In the genomic region with DNA sequence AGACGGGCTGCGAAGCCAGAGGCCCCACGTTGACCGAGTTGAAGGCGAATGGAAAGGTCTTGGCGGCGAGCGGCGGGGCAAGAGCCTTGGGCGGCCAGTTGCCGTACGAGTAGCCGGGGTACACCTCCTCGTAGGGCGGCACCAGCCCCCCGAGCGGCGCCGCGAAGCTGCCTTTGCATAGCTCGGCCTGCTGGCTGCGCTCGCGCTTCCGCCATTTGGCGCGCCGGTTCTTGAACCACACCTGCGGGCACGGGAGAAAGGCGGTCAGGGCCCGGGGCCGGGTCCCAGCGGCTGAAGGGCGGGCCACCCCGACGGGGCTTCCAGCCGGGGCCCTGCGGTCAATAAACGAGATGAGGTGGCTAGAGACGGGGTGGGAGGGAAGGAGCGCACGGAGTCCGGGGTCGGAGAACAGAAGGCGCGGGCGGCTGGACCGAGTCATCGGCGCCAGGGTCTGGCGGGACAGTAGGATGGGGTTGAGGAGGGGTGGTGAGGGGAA, we compare ENCODE assay signal across 7 cellular contexts. TPM values are rescaled to one million over a fixed set of nuclear protein-coding genes. Genes with fewer than 3 reads are reported as not detected.
DNase-seq lines count a peak whose midpoint lies in the region; ATAC-seq, FAIRE-seq and TF ChIP-seq lines count a peak whose summit lies in the region.

No MANE protein-coding gene starts in this region.

- no peaks in the 10 kb centered on the region for H3K36me3 ChIP-seq in RWPE2 (ENCODE audit: low read depth)

- in situ Hi-C loops in astrocyte of the spinal cord (cut with HindIII; ENCODE audit: low sequenced_read_pairs), result no loop called here

- H3K4me3 ChIP-seq in RWPE2 (ENCODE audit: severe bottlenecking) (peak overlapping the region; percentile 34), astrocyte of the spinal cord (ENCODE audit: low read depth, low read length) (peak overlapping the region; percentile 38)

- peaks cover 12% of the 10 kb centered on the region for H3K4me1 ChIP-seq in RWPE2 (ENCODE audit: insufficient read depth, poor library complexity, severe bottlenecking)

- ATAC-seq in RWPE2 (ENCODE audit: low read depth) (no peak), HG02973 (IDR thresholded peaks at IDR 0.05; ENCODE audit: unreplicated experiment) (no peak), GM21390 (IDR thresholded peaks at IDR 0.05; ENCODE audit: unreplicated experiment) (no peak)

- no peaks in the 10 kb centered on the region for H3K9me3 ChIP-seq in RWPE2 (ENCODE audit: severe bottlenecking)

- H3K27me3 ChIP-seq in RWPE2 (ENCODE audit: insufficient read depth, poor library complexity, severe bottlenecking), result peaks cover 15% of the 10 kb centered on the region

- no peak overlapping the region for H3K27ac ChIP-seq in RWPE2 (ENCODE audit: poor library complexity, severe bottlenecking)

- no peak for TF ChIP-seq CTCF in RWPE2 (IDR thresholded peaks at IDR 0.05; ENCODE audit: poor library complexity, severe bottlenecking)
- peak; percentile 53 for TF ChIP-seq CTCF in astrocyte of the spinal cord (IDR thresholded peaks at IDR 0.05; ENCODE audit: low read depth, low read length)

- DNase-seq in GM12892 (ENCODE audit: insufficient read length) (peak; percentile 61), RWPE2 (ENCODE audit: low spot score) (no peak), astrocyte of the spinal cord (ENCODE audit: low read depth, low spot score) (peak; percentile 23), iris pigment epithelial cell (ENCODE audit: low read depth) (peak; percentile 42)
- peak; percentile 56 for DNase-seq in stimulated activated CD4-positive, alpha-beta T cell treated with anti-CD3 and anti-CD28 coated beads, Interleukin-1b, Interleukin-23, amount 100 ng/mL, for 48 hours

- no peak for TF ChIP-seq POLR2A in GM12892 (IDR thresholded peaks at IDR 0.05; ENCODE audit: low read depth, low read length)

- FAIRE-seq in GM12892 (lab: Jason Lieb, UNC), result peak; percentile 38

RNA-seq across cellular contexts. Expression of gene ELOVL3, which starts 4.8 kb away (rescaled TPM):
- polyA plus RNA-seq in GM12892 (2012; ENCODE audit: missing spikeins), result 0.19 TPM

RNA-seq across cellular contexts. Expression of gene PITX3, which starts 10.4 kb away (rescaled TPM):
- not detected for polyA plus RNA-seq in GM12892 (2012; ENCODE audit: missing spikeins)

RNA-seq across cellular contexts. Expression of gene GBF1, which starts 14.4 kb away (rescaled TPM):
- polyA plus RNA-seq in GM12892 (2012; ENCODE audit: missing spikeins), result 14.1 TPM
